8 cellular contexts compared by ENCODE assay signal in genomic region chr14:61322011-61322798, GRCh38. TPM values are rescaled to one million over a fixed set of nuclear protein-coding genes. Genes with fewer than 3 reads are reported as not detected.
DNase-seq lines count a peak whose midpoint lies in the region; ATAC-seq, FAIRE-seq and TF ChIP-seq lines count a peak whose summit lies in the region.

No MANE protein-coding gene starts in this region.

- no peak for TF ChIP-seq CTCF in Loucy (conservative IDR thresholded peaks at IDR 0.05; ENCODE audit: low read length)
- TF ChIP-seq CTCF in GM12878 (IDR thresholded peaks at IDR 0.05 in 2 of 3, conservative IDR thresholded peaks at IDR 0.05 in 1 of 3; ENCODE audit: control insufficient read depth in 2 of 3, extremely low read depth in 1 of 3, insufficient read depth in 1 of 3, low read depth in 3 of 3, low read length in 3 of 3) = no peak

- TF ChIP-seq POLR2A in GM12878 (IDR thresholded peaks at IDR 0.05; ENCODE audit: low read depth, low read length) = no peak

- peak overlapping the region; percentile 84 for H3K9ac ChIP-seq in Loucy (ENCODE audit: low read depth, low read length, poor library complexity, severe bottlenecking)
- peak overlapping the region; percentile 91 for H3K9ac ChIP-seq in GM12878 (ENCODE audit: control insufficient read depth, insufficient read depth, low read length)

- H3K4me1 ChIP-seq in Loucy (ENCODE audit: insufficient read depth, low read length, poor library complexity, severe bottlenecking) (peaks cover 51% of the 10 kb centered on the region), GM12878 (ENCODE audit: control insufficient read depth, insufficient read depth, low read length) (peaks cover 6% of the 10 kb centered on the region; the same call in 1 of the 2 replicates)

- H3K4me3 ChIP-seq in Loucy (ENCODE audit: low read length, poor library complexity, severe bottlenecking) = peak overlapping the region; percentile 88
- peak overlapping the region; percentile 95 for H3K4me3 ChIP-seq in GM12878

- H4K20me1 ChIP-seq in Loucy (ENCODE audit: insufficient read depth, low read length, poor library complexity, severe bottlenecking) (peaks cover 38% of the 10 kb centered on the region), GM12878 (ENCODE audit: control insufficient read depth, insufficient read depth) (no peaks in the 10 kb centered on the region)

- no peaks in the 10 kb centered on the region for H3K27me3 ChIP-seq in Loucy (ENCODE audit: insufficient read depth, low read length, poor library complexity, severe bottlenecking)
- no peaks in the 10 kb centered on the region; a peak in 1 of 4 replicates for H3K27me3 ChIP-seq in GM12878 (replicated peaks in 1 of 2; ENCODE audit: control insufficient read depth in 2 of 2, insufficient read depth in 2 of 2, low read length in 1 of 2)

- H3K9me3 ChIP-seq in Loucy (ENCODE audit: insufficient read depth, low read depth, low read length) (peaks cover 8% of the 10 kb centered on the region), GM12878 (replicated peaks; ENCODE audit: control insufficient read depth, insufficient read depth, low read length) (peaks cover 6% of the 10 kb centered on the region; the same call in 2 of the 3 replicates)

- CTCF ChIA-PET in GM12878 (lab: Yijun Ruan, JAX) = interaction anchor here (0.6 to 3.2 kb wide), 15 partner anchors 10 to 138 kb away, joined by 3 to 19 read pairs (median 4); no protein-coding TSS in a partner anchor

- no peaks in the 10 kb centered on the region; the same call in 1 of the 2 replicates for H3F3A ChIP-seq in Loucy (ENCODE audit: low read depth)

- in situ Hi-C loops in GM12878 (cut with MboI) = loop anchor here (25.0 kb wide), 1 partner anchor 115 kb away; no protein-coding TSS in a partner anchor

- RAD21 ChIA-PET in GM12878 (lab: Charles Lee; ENCODE audit: unreplicated experiment) = interaction anchor here (0.7 to 6.9 kb wide), 21 partner anchors 11 to 181 kb away, joined by 3 to 62 read pairs (median 6); no protein-coding TSS in a partner anchor

- DNase-seq in GM12878 (ENCODE audit: low read depth, low spot score) (no peak), islet precursor cell (peak; percentile 71), middle frontal gyrus (ENCODE audit: extremely low spot score, low spot score) (no peak), foreskin melanocyte (no peak)
- peak; percentile 21 for DNase-seq in stimulated activated naive CD4-positive, alpha-beta T cell treated with Interleukin-2 at 50 U/mL for 16 hours (lab: John Stamatoyannopoulos, UW)

- H3K36me3 ChIP-seq in Loucy (ENCODE audit: insufficient read depth, low read length) (no peaks in the 10 kb centered on the region; the same call in 1 of the 2 replicates), GM12878 (ENCODE audit: control insufficient read depth in 2 of 2, insufficient read depth in 2 of 2, low read length in 1 of 2) (no peaks in the 10 kb centered on the region; a peak in 1 of 4 replicates)

- H3K4me2 ChIP-seq in Loucy (ENCODE audit: low read depth, low read length, poor library complexity, severe bottlenecking) (peak overlapping the region; percentile 98), GM12878 (ENCODE audit: control insufficient read depth, insufficient read depth) (peak overlapping the region; percentile 83)

- H3K27ac ChIP-seq in GM12878 (ENCODE audit: control insufficient read depth, insufficient read depth) = peak overlapping the region; percentile 80

- no peak for TF ChIP-seq EP300 in GM12878 (IDR thresholded peaks at IDR 0.05; ENCODE audit: borderline replicate concordance in 1 of 2, control insufficient read depth in 1 of 2, low read depth in 2 of 2, low read length in 2 of 2)

- peak overlapping the region; percentile 72; the same call in 1 of the 2 replicates for H2AFZ ChIP-seq in Loucy (ENCODE audit: low read length)
- H2AFZ ChIP-seq in GM12878 (ENCODE audit: control insufficient read depth, low read depth, low read length) = peak overlapping the region; percentile 66

- H3K79me2 ChIP-seq in Loucy (ENCODE audit: insufficient read depth, low read length) = peaks cover 68% of the 10 kb centered on the region
- H3K79me2 ChIP-seq in GM12878 (ENCODE audit: control insufficient read depth, insufficient read depth, low read length) = peaks cover 61% of the 10 kb centered on the region

- POLR2A ChIA-PET in GM12878 (lab: Charles Lee) = interaction anchor here (0.8 to 4.7 kb wide), 14 partner anchors 10 to 149 kb away, joined by 3 to 38 read pairs (median 5); no protein-coding TSS in a partner anchor

- ATAC-seq in GM19035 (IDR thresholded peaks at IDR 0.05; ENCODE audit: unreplicated experiment) (peak; percentile 23), GM12878 (peak; percentile 29), HG03442 (IDR thresholded peaks at IDR 0.05; ENCODE audit: unreplicated experiment) (no peak)

- H3K9me2 ChIP-seq in Loucy (replicated peaks; ENCODE audit: low read depth, low read length) = no peaks in the 10 kb centered on the region

- FAIRE-seq in GM12878 (lab: Jason Lieb, UNC) = no peak

- BruUV-seq in GM12878 (replicated peaks; lab: Mats Ljungman, UMichigan) = no TSS peak

- intact Hi-C loops in GM12878 (cut with micrococcal nuclease; ENCODE audit: unreplicated experiment) = loop anchor here (1.0 to 5.0 kb wide), 3 partner anchors 67 to 440 kb away; partner anchors contain the start of gene SNAPC1

- SMC1A ChIA-PET in GM12878 (lab: Charles Lee; ENCODE audit: uncharacterized antibody, unreplicated experiment) = interaction anchor here (0.6 to 6.4 kb wide), 21 partner anchors 8 to 133 kb away, joined by 3 to 64 read pairs (median 4); no protein-coding TSS in a partner anchor

- under 1% methylated on average over 63 of the region's 63 CpGs for WGBS in GM12878 (ENCODE audit: insufficient coverage, insufficient replicate concordance, low lambda C conversion rate, missing lambda C conversion rate)

- no peak for TF ChIP-seq RAD21 in GM12878 (IDR thresholded peaks at IDR 0.05; ENCODE audit: insufficient read depth, low read depth, low read length)

TF ChIP-seq in GM12878, 131 proteins besides CTCF, POLR2A, EP300 and RAD21 (continues in another document):
- TF ChIP-seq ZNF217 (IDR thresholded peaks at IDR 0.05) (no peak), GATAD2B (conservative IDR thresholded peaks at IDR 0.05; ENCODE audit: low read depth) (peak; percentile 23; the same call in 1 of the 2 replicates), NKRF (conservative IDR thresholded peaks at IDR 0.05) (peak; percentile 1), CHD2 (IDR thresholded peaks at IDR 0.05; ENCODE audit: borderline replicate concordance, low read depth, low read length) (0 out of 2 replicates have a peak, but pooled peaks have one; percentile 18), TARDBP (IDR thresholded peaks at IDR 0.05; ENCODE audit: borderline replicate concordance) (no peak)

RNA-seq across cellular contexts. Expression of gene PRKCH, which starts 0.8 kb away (rescaled TPM):
- total RNA-seq in GM12878 (2013; cell fraction: nucleolus; rRNA removed) = 466 and 549 TPM in 2 replicates
- total RNA-seq in GM12878 (2014; rRNA removed) (53.9 and 62.9 TPM in 2 replicates), GM12878 (2014; rRNA removed; fragmentation: Illumina TruSeq; extraction: Trizol) (36.0 and 36.3 TPM in 2 replicates), GM12878 (2021) (32.0 and 38.7 TPM in 2 replicates)
- 31.1 TPM for polyA plus RNA-seq in GM12878 (2011; ENCODE audit: low read depth)
- polyA plus RNA-seq in GM12878 (2011; rRNA removed) (115 and 140 TPM in 2 replicates), GM12878 (2014; fragmentation: Illumina TruSeq; extraction: Trizol) (34.2 and 45.3 TPM in 2 replicates), GM12878 (2014; fragmentation: Nextera tagmentation; extraction: Ambion mirVana) (10 to 100 TPM; 10.7 to 12.0 TPM), GM12878 (2014; rRNA removed) (22.0 and 32.3 TPM in 2 replicates), GM12878 (2016; fragmentation: Nextera tagmentation; extraction: Ambion mirVana) (10 to 100 TPM; 32.3 to 34.6 TPM)
- polyA plus RNA-seq in GM12878 (2011; cell fraction: cytosol; rRNA removed) = 163 and 194 TPM in 2 replicates
- 129 and 155 TPM in 2 replicates for polyA plus RNA-seq in GM12878 (2011; cell fraction: nucleus; rRNA removed)
- 60.0 and 70.9 TPM in 2 replicates for polyA plus RNA-seq in GM12878 (2012)
- 356 and 399 TPM in 2 replicates for polyA minus RNA-seq in GM12878 (2011; rRNA and poly(A)+ RNA removed)
- polyA minus RNA-seq in GM12878 (2011; cell fraction: cytosol; rRNA and poly(A)+ RNA removed) = 73.1 and 84.4 TPM in 2 replicates
- polyA minus RNA-seq in GM12878 (2011; cell fraction: nucleus; rRNA and poly(A)+ RNA removed) = 219 and 500 TPM in 2 replicates

RNA-seq across cellular contexts. Expression of gene TMEM30B, which starts 41.1 kb away (rescaled TPM):
- not detected in 2 replicates for total RNA-seq in GM12878 (2013; cell fraction: nucleolus; rRNA removed)
- total RNA-seq in GM12878 (2014; rRNA removed) = not detected in 2 replicates
- total RNA-seq in GM12878 (2014; rRNA removed; fragmentation: Illumina TruSeq; extraction: Trizol) = not detected in 2 replicates
- total RNA-seq in GM12878 (2021) = 0.10 and 0.27 TPM in 2 replicates
- not detected for polyA plus RNA-seq in GM12878 (2011; ENCODE audit: low read depth)
- not detected in 2 replicates for polyA plus RNA-seq in GM12878 (2011; rRNA removed)
- not detected in 2 replicates for polyA plus RNA-seq in GM12878 (2011; cell fraction: cytosol; rRNA removed)
- polyA plus RNA-seq in GM12878 (2011; cell fraction: nucleus; rRNA removed) = not detected in 2 replicates
- polyA plus RNA-seq in GM12878 (2012) = not detected in 2 replicates
- polyA plus RNA-seq in GM12878 (2014; fragmentation: Illumina TruSeq; extraction: Trizol) = not detected in 2 replicates
- polyA plus RNA-seq in GM12878 (2014; fragmentation: Nextera tagmentation; extraction: Ambion mirVana) = not detected
- polyA plus RNA-seq in GM12878 (2014; rRNA removed) = not detected in 2 replicates
- polyA plus RNA-seq in GM12878 (2016; fragmentation: Nextera tagmentation; extraction: Ambion mirVana) = not detected
- not detected in 2 replicates for polyA minus RNA-seq in GM12878 (2011; rRNA and poly(A)+ RNA removed)
- polyA minus RNA-seq in GM12878 (2011; cell fraction: cytosol; rRNA and poly(A)+ RNA removed) = not detected in 2 replicates
- polyA minus RNA-seq in GM12878 (2011; cell fraction: nucleus; rRNA and poly(A)+ RNA removed) = not detected in 2 replicates

Comparison
In these comparisons a context has a peak if more than half of its experiments do, and no peak if none do; other contexts are left out.
1. DNase-seq: peak in islet precursor cell (single experiment) and stimulated activated naive CD4-positive, alpha-beta T cell treated with Interleukin-2 at 50 U/mL for 16 hours (single experiment); none in GM12878 (single experiment), middle frontal gyrus (single experiment) and foreskin melanocyte (single experiment).